Comparison of ENCODE assay signal across 8 cellular contexts in the genomic region with DNA sequence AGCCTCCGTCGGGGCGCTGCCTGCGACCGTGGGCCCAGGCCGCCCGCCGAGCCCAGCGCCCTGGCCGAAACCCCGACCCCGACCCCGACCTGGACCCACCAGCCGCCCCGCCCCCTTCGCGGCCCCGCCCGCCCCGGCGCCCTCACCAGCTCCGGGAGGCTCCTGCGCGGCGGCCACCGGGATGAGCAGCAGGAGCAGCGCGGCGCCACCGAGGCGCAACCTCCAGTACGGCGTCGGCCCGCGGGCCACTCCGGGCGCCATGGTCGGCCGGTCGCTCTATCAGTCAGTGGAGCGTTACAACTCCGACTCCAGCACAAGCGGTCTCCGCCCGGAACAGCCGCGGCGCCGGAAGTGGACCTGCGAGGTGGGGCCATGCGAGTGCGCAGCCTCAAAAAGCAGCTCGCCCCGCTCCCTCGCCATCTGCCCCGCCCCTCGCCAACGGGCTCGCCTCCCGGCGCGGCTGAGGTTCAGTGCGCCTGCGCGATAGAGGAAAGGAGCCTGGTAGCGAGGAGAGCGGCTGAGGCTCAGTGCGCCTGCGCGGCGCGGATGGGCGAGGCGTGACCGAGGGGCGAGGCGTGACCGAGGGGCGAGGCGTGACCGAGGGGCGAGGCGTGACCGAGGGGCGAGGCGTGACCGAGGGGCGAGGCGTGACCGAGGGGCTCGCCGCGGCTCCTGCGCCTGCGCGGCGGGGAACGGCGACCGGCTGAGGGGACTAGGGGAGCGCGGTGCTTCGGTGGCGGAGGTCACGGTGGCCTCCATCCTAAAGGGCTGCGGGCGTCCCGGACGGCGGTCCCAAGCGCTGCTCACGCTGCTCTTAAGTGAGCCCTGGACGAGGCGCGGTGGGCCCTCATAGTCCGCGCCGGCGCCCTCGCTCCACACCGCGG. TPM values are rescaled to one million over a fixed set of nuclear protein-coding genes. Genes with fewer than 3 reads are reported as not detected.
DNase-seq lines count a peak whose midpoint lies in the region; TF ChIP-seq lines count a peak whose summit lies in the region.

A gene with protein sequence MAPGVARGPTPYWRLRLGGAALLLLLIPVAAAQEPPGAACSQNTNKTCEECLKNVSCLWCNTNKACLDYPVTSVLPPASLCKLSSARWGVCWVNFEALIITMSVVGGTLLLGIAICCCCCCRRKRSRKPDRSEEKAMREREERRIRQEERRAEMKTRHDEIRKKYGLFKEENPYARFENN (minus strand): TSS at position 335 of the 884 bp plus-strand sequence. CDS start 74 bp downstream, at position 261.

- TF ChIP-seq CTCF in DOHH2 (IDR thresholded peaks at IDR 0.05; ENCODE audit: low read depth, low read length, poor library complexity, severe bottlenecking), result no peak
- TF ChIP-seq CTCF in esophagus squamous epithelium (IDR thresholded peaks at IDR 0.05), result peak in 2 of 6 experiments; percentile 9 to 33

- H3K9ac ChIP-seq in GM23248, result peak within 1 kb of the TSS; percentile 81

- WGBS in GM23248 (ENCODE audit: low coverage in 1 of 2, low lambda C conversion rate in 2 of 2, missing lambda C conversion rate in 2 of 2), 2 experiments, result 1 to 3% methylated on average over 52 to 82 of the region's 123 CpGs
- 0% methylated on average over 10 of the region's 123 CpGs for WGBS in esophagus squamous epithelium, 2 donors

- H3K27me3 ChIP-seq in DOHH2 (ENCODE audit: control insufficient read depth, low read length) (peaks cover 25% of the 10 kb centered on the region), GM23248 (replicated peaks; ENCODE audit: insufficient read depth) (no peaks in the 10 kb centered on the region), esophagus squamous epithelium (no peaks in the 10 kb centered on the region)

- H3K79me2 ChIP-seq in DOHH2 (ENCODE audit: control insufficient read depth, low read length), result peaks cover 46% of the 10 kb centered on the region
- H3K79me2 ChIP-seq in GM23248 (ENCODE audit: insufficient read depth), result peaks cover 47% of the 10 kb centered on the region

- peak within 1 kb of the TSS; percentile 91 for H3K4me3 ChIP-seq in DOHH2 (ENCODE audit: low read length)
- peak within 1 kb of the TSS; percentile 95 for H3K4me3 ChIP-seq in GM23248
- peak within 1 kb of the TSS; percentile 87 to 96 (median 92) for H3K4me3 ChIP-seq in esophagus squamous epithelium

- in situ Hi-C loops in GM23248 (cut with MboI), result no loop called here

- intact Hi-C loops in esophagus squamous epithelium (cut with DNase I), result loop anchor here (5.0 kb wide), 1 partner anchor 71 kb away; a partner anchor contains a TSS

- H3K9me3 ChIP-seq in DOHH2 (ENCODE audit: control insufficient read depth, insufficient read depth, low read length) (no peaks in the 10 kb centered on the region), GM23248 (ENCODE audit: low read depth) (no peaks in the 10 kb centered on the region), esophagus squamous epithelium (no peaks in the 10 kb centered on the region)

- TF ChIP-seq POLR2A in esophagus squamous epithelium (IDR thresholded peaks at IDR 0.05), result peak in 3 of 4 donors; percentile 42 to 83 (median 65)

- H3K27ac ChIP-seq in DOHH2 (ENCODE audit: low read depth, low read length) (no peak within 1 kb of the TSS), GM23248 (peak within 1 kb of the TSS; percentile 70), esophagus squamous epithelium (peak within 1 kb of the TSS; percentile 95 to 97 (median 96))

- H3K4me1 ChIP-seq in DOHH2 (ENCODE audit: control insufficient read depth, low read length) (peaks cover 45% of the 10 kb centered on the region), GM23248 (ENCODE audit: insufficient read depth) (peaks cover 36% of the 10 kb centered on the region), esophagus squamous epithelium (peaks cover 32 to 76% (median 39%) of the 10 kb centered on the region in 3 donors)

- peak within 1 kb of the TSS; percentile 98 for H3K4me2 ChIP-seq in DOHH2 (ENCODE audit: low read length)
- H3K4me2 ChIP-seq in GM23248 (ENCODE audit: unreplicated experiment), result peak within 1 kb of the TSS; percentile 95

- peak within 1 kb of the TSS; percentile 80 for H2AFZ ChIP-seq in GM23248

- H3F3A ChIP-seq in DOHH2 (ENCODE audit: control insufficient read depth, insufficient read depth), result peaks cover 11% of the 10 kb centered on the region
- H3F3A ChIP-seq in GM23248 (ENCODE audit: insufficient read depth), result peaks cover 40% of the 10 kb centered on the region

- H3K36me3 ChIP-seq in DOHH2 (ENCODE audit: control insufficient read depth, low read length) (no peaks in the 10 kb centered on the region), GM23248 (ENCODE audit: low read depth) (no peaks in the 10 kb centered on the region), esophagus squamous epithelium (no peaks in the 10 kb centered on the region)

- H3K9me2 ChIP-seq in DOHH2 (replicated peaks; ENCODE audit: control insufficient read depth, low read length) (no peaks in the 10 kb centered on the region), GM23248 (ENCODE audit: insufficient read depth) (no peaks in the 10 kb centered on the region)

- peaks cover 21% of the 10 kb centered on the region; the same call in 1 of the 2 replicates for H4K20me1 ChIP-seq in DOHH2 (ENCODE audit: control insufficient read depth, insufficient read depth, low read depth, low read length)
- H4K20me1 ChIP-seq in GM23248 (ENCODE audit: insufficient read depth), result no peaks in the 10 kb centered on the region

- DNase-seq in GM23248, result peak; percentile 99
- DNase-seq in Kasumi-1 (lab: John Stamatoyannopoulos, UW), result peak; percentile 93 to 94
- DNase-seq in RKO (ENCODE audit: low spot score), result peak; percentile 94
- peak; percentile 99 for DNase-seq in activated T-helper 1 cell treated with Interleukin-2 at 50 U/mL for 16 hours (ENCODE audit: low read depth)
- peak; percentile 84 for DNase-seq in esophagus squamous epithelium (lab: John Stamatoyannopoulos, UW)
- DNase-seq in myocyte (ENCODE audit: low read depth), result peak; percentile 99
- peak; percentile 97 to 99 for DNase-seq in stimulated activated CD8-positive, alpha-beta memory T cell treated with anti-CD3 and anti-CD28 coated beads, Interleukin-7, amount 100 ng/mL, for 4 hours (ENCODE audit: low read depth in 2 of 2)

RNA-seq across cellular contexts. Expression of the gene that starts here (rescaled TPM):
- 680 and 814 TPM in 2 replicates for total RNA-seq in GM23248 (2014; rRNA removed; shearing (Covaris generic))
- 676 and 703 TPM in 2 replicates for polyA plus RNA-seq in GM23248 (2016; fragmentation: Nextera tagmentation; extraction: Ambion mirVana)
- total RNA-seq in esophagus squamous epithelium (100 to 1,000 TPM in 3 of 4 donors, 10 to 100 TPM in 1; 83.1 to 132 (median 114) TPM), myocyte (207 and 246 TPM in 2 replicates)
- 370 TPM for polyA plus RNA-seq in myocyte (2012)
